Comparison of ENCODE assay signal across 16 cellular contexts in genomic region chr7:157046681-157047080, GRCh38. TPM values are rescaled to one million over a fixed set of nuclear protein-coding genes. Genes with fewer than 3 reads are reported as not detected.
A peak's percentile ranks its signal among the peaks of the same experiment; 100 is the strongest.
DNase-seq lines count a peak whose midpoint lies in the region; ATAC-seq, FAIRE-seq and TF ChIP-seq lines count a peak whose summit lies in the region.
"Had no signal": no experiment of that assay in that cellular context is flagged by ENCODE, and none has a peak within 500 bp of the region (broad histone marks: within the 10 kb centered on the region; RNA-seq: fewer than 3 reads in every experiment).

No MANE protein-coding gene starts in this region.

- CTCF ChIA-PET in PC-3 (lab: Charles Lee) = interaction anchor here (0.5 kb wide), 1 partner anchor 1446 kb away, joined by 6 read pairs; no protein-coding TSS in a partner anchor
- CTCF ChIA-PET in CD4-positive, alpha-beta T cell (lab: Charles Lee) = no interaction called here

- H3K4me1 ChIP-seq in PC-3 (ENCODE audit: insufficient read depth, low read length) (peaks cover 7% of the 10 kb centered on the region), pancreas (no peaks in the 10 kb centered on the region)
- H3K4me1 ChIP-seq: heart left ventricle, suprapubic skin had no signal

- H3K4me2 ChIP-seq in PC-3 (ENCODE audit: low read length) = peak overlapping the region; percentile 27; the same call in 1 of the 2 replicates

- H3K79me2 ChIP-seq in PC-3 (ENCODE audit: low read length) = no peaks in the 10 kb centered on the region

- no peaks in the 10 kb centered on the region for H4K20me1 ChIP-seq in PC-3 (ENCODE audit: low read length)

- no peak overlapping the region for H3K4me3 Mint-ChIP-seq in CD4-positive, alpha-beta T cell
- H3K4me3 Mint-ChIP-seq: activated naive CD4-positive, alpha-beta T cell treated with anti-CD3 and anti-CD28 coated beads for 36 hours; CD4-positive, CD25-positive, alpha-beta regulatory T cell; endodermal cell; WTC11 had no signal

- H3K9me2 ChIP-seq in PC-3 (replicated peaks; ENCODE audit: low read length) = no peaks in the 10 kb centered on the region

- 56 to 67% methylated on average over 1 of the region's 1 CpG for WGBS in pancreas, 2 donors

- H3K9me3 Mint-ChIP-seq in CD4-positive, alpha-beta T cell = no peaks in the 10 kb centered on the region
- H3K9me3 Mint-ChIP-seq: activated naive CD4-positive, alpha-beta T cell treated with anti-CD3 and anti-CD28 coated beads for 36 hours; endodermal cell; WTC11 had no signal

- peak; percentile 96 for DNase-seq in EL
- peak; percentile 89 for DNase-seq in PC-3
- DNase-seq in dedifferentiated amniotic fluid mesenchymal stem cell (ENCODE audit: extremely low spot score) = peak; percentile 19
- DNase-seq in pancreas = no peak
- no peak for DNase-seq in activated CD4-positive, CD25-positive, alpha-beta regulatory T cell treated with anti-CD3 and anti-CD28 coated beads, Interleukin-2, amount 50 U/mL, for 72 hours
- no peak for DNase-seq in hypothalamus (lab: John Stamatoyannopoulos, UW)
- no peak for DNase-seq in CD4-positive, alpha-beta T cell
- no peak for DNase-seq in retina
- DNase-seq: activated naive CD4-positive, alpha-beta T cell treated with anti-CD3 and anti-CD28 coated beads for 36 hours; CD4-positive, CD25-positive, alpha-beta regulatory T cell; endodermal cell; heart left ventricle; kidney; posterior cingulate gyrus had no signal

- no peak for FAIRE-seq in pancreas (lab: Jason Lieb, UNC)
- FAIRE-seq: kidney had no signal

- POLR2A ChIA-PET in PC-3 (lab: Charles Lee; ENCODE audit: unreplicated experiment) = no interaction called here
- POLR2A ChIA-PET in CD4-positive, alpha-beta T cell (lab: Charles Lee) = no interaction called here

- H3K36me3 ChIP-seq in PC-3 (ENCODE audit: low read depth, low read length) = no peaks in the 10 kb centered on the region
- H3K36me3 ChIP-seq in pancreas = no peaks in the 10 kb centered on the region
- H3K36me3 ChIP-seq: heart left ventricle, suprapubic skin had no signal

- H3K9ac ChIP-seq in PC-3 (ENCODE audit: low read length) = no peak overlapping the region

- no peak overlapping the region for H2AFZ ChIP-seq in PC-3 (ENCODE audit: low read length)

- H3K27me3 ChIP-seq in PC-3 (ENCODE audit: low read length) = no peaks in the 10 kb centered on the region
- H3K27me3 ChIP-seq in pancreas = no peaks in the 10 kb centered on the region
- peaks cover 4% of the 10 kb centered on the region for H3K27me3 ChIP-seq in CD4-positive, alpha-beta T cell (ENCODE audit: control insufficient read depth, insufficient read depth, low read length)

- H3K9me3 ChIP-seq in PC-3 (ENCODE audit: low read length) (no peaks in the 10 kb centered on the region), pancreas (no peaks in the 10 kb centered on the region)
- no peaks in the 10 kb centered on the region for H3K9me3 ChIP-seq in CD4-positive, alpha-beta T cell (ENCODE audit: control insufficient read depth, low read length)
- H3K9me3 ChIP-seq: heart left ventricle, suprapubic skin had no signal

- no peak overlapping the region for H3K27ac Mint-ChIP-seq in CD4-positive, alpha-beta T cell
- H3K27ac Mint-ChIP-seq: activated naive CD4-positive, alpha-beta T cell treated with anti-CD3 and anti-CD28 coated beads for 36 hours; CD4-positive, CD25-positive, alpha-beta regulatory T cell; endodermal cell; WTC11 had no signal

- peaks cover 12% of the 10 kb centered on the region for H3K27me3 Mint-ChIP-seq in CD4-positive, alpha-beta T cell

- no peaks in the 10 kb centered on the region for H3K36me3 Mint-ChIP-seq in CD4-positive, alpha-beta T cell (ENCODE audit: low read depth)
- H3K36me3 Mint-ChIP-seq: CD4-positive, CD25-positive, alpha-beta regulatory T cell; WTC11 had no signal

- peak overlapping the region; percentile 70 for H3K27ac ChIP-seq in PC-3 (ENCODE audit: low read length)
- H3K27ac ChIP-seq in pancreas = no peak overlapping the region
- H3K27ac ChIP-seq in CD4-positive, alpha-beta T cell (ENCODE audit: low read depth, low read length) = no peak overlapping the region
- H3K27ac ChIP-seq: heart left ventricle, suprapubic skin had no signal

- no peak for TF ChIP-seq CTCF in PC-3 (conservative IDR thresholded peaks at IDR 0.05; ENCODE audit: low read depth, low read length)
- TF ChIP-seq CTCF in pancreas (IDR thresholded peaks at IDR 0.05) = no peak
- no peak for TF ChIP-seq CTCF in CD4-positive, alpha-beta T cell (IDR thresholded peaks at IDR 0.05)

- no peak overlapping the region for H3K4me3 ChIP-seq in PC-3 (ENCODE audit: low read length)
- no peak overlapping the region for H3K4me3 ChIP-seq in pancreas
- H3K4me3 ChIP-seq: heart left ventricle, suprapubic skin had no signal

- ATAC-seq in PC-3 = peak; percentile 78
- peak; percentile 27 to 65 (median 35) for ATAC-seq in pancreas
- ATAC-seq in CD4-positive, alpha-beta T cell (ENCODE audit: poor library complexity) = no peak
- ATAC-seq: heart left ventricle, WTC11 had no signal

- BruUV-seq in PC-3 (replicated peaks; lab: Mats Ljungman, UMichigan) = no TSS peak

- H3F3A ChIP-seq in PC-3 (ENCODE audit: low read length, unreplicated experiment) = no peaks in the 10 kb centered on the region

- H3K4me1 Mint-ChIP-seq in CD4-positive, alpha-beta T cell (ENCODE audit: low read depth) = no peaks in the 10 kb centered on the region
- H3K4me1 Mint-ChIP-seq: CD4-positive, CD25-positive, alpha-beta regulatory T cell had no signal

- intact Hi-C loops in PC-3 (cut with micrococcal nuclease) (no loop called here), pancreas (cut with DNase I) (no loop called here)
- intact Hi-C loops in CD4-positive, alpha-beta T cell (cut with DNase I, micrococcal nuclease) = no loop called here

RNA-seq across cellular contexts. Expression of gene MNX1, which starts 36.2 kb away (rescaled TPM):
- total RNA-seq in PC-3 (2014; rRNA removed) (2.6 and 3.7 TPM in 2 replicates), pancreas (10 to 100 TPM; 15.6 to 33.8 (median 21.9) TPM)
- polyA plus RNA-seq in pancreas = 10 to 100 TPM; 21.0 to 47.3 TPM
- total RNA-seq in CD4-positive, alpha-beta T cell = under 1 TPM in 1 of 2 experiments, not detected in 1; 0.14 TPM
- total RNA-seq: heart left ventricle had no signal
- polyA plus RNA-seq: CD4-positive, CD25-positive, alpha-beta regulatory T cell; heart left ventricle had no signal

Comparison
In these comparisons a context has a peak if more than half of its experiments do, and no peak if none do; other contexts are left out.
1. DNase-seq: peak in EL (single experiment), PC-3 (single experiment) and dedifferentiated amniotic fluid mesenchymal stem cell (single experiment); none in pancreas (0 of 6), activated CD4-positive, CD25-positive, alpha-beta regulatory T cell treated with anti-CD3 and anti-CD28 coated beads, Interleukin-2, amount 50 U/mL, for 72 hours (single experiment), hypothalamus (0 of 51), CD4-positive, alpha-beta T cell (0 of 10) and retina (single experiment).